Comparison of ENCODE assay signal across 28 cellular contexts in the genomic region with DNA sequence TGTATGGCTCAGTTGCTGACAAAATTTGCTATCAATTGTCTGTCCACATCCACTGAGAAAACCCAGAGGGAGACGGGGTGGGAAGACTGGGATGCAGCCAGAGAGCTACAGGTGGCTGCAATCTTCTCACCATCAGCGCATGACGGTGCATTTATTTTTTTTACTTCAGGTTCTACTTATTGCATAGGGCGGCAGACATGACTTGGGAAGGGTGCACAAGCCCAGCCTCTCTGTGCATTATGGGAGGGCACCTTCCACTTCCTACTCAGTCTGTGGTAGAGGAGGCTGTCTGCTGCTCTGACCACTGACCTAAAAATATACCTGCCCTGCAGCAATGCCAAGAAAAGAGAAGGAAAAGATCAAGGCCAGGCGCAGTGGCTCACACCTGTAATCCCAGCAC.
DNase-seq lines count a peak whose midpoint lies in the region; ATAC-seq and TF ChIP-seq lines count a peak whose summit lies in the region.
"Had no signal": no experiment of that assay in that cellular context is flagged by ENCODE, and none has a peak within 500 bp of the region (broad histone marks: within the 10 kb centered on the region; RNA-seq: fewer than 3 reads in every experiment).

No MANE protein-coding gene starts in this region.

- H3K36me3 ChIP-seq in heart right ventricle = no peaks in the 10 kb centered on the region
- H3K36me3 ChIP-seq in stomach = no peaks in the 10 kb centered on the region
- H3K36me3 ChIP-seq: esophagus squamous epithelium, left ventricle myocardium inferior, neutrophil, sigmoid colon had no signal

- TF ChIP-seq POLR2A in stomach (IDR thresholded peaks at IDR 0.05) = no peak

- TF ChIP-seq CTCF in heart right ventricle (IDR thresholded peaks at IDR 0.05) (no peak), stomach (IDR thresholded peaks at IDR 0.05) (no peak)

- H3K4me3 ChIP-seq in heart right ventricle = no peak overlapping the region
- no peak overlapping the region for H3K4me3 ChIP-seq in stomach
- H3K4me3 ChIP-seq: body of pancreas, esophagus squamous epithelium, GM23248, left ventricle myocardium inferior, sigmoid colon had no signal

- no peak for DNase-seq in left ventricle myocardium superior
- DNase-seq in heart right ventricle = no peak
- peak; percentile 8 for DNase-seq in MV-4-11 (lab: John Stamatoyannopoulos, UW)
- DNase-seq in stimulated activated naive CD4-positive, alpha-beta T cell treated with Interleukin-2 at 50 U/mL for 16 hours (lab: John Stamatoyannopoulos, UW) = no peak
- DNase-seq in LoVo (ENCODE audit: low spot score) = no peak
- no peak for DNase-seq in NCI-H526 treated with DMSO at 0.1 percent for 48 hours (lab: John Stamatoyannopoulos, UW)
- no peak for DNase-seq in stomach
- DNase-seq: activated CD4-positive, alpha-beta T cell treated with anti-CD3 and anti-CD28 coated beads for 36 hours; activated CD8-positive, alpha-beta memory T cell treated with anti-CD3 and anti-CD28 coated beads, Interleukin-2, amount 50 U/mL, for 48 hours; activated CD8-positive, alpha-beta T cell treated with anti-CD3 and anti-CD28 coated beads for 36 hours; activated naive CD4-positive, alpha-beta T cell treated with anti-CD3 and anti-CD28 coated beads, Interleukin-2, amount 10 ng/mL, durations not matched to agents 7 days and 5 days; body of pancreas; CD4-positive, alpha-beta memory T cell; EL; esophagus squamous epithelium; foreskin keratinocyte; GM23248; IMR-90; left ventricle myocardium inferior; NCI-H1930; NCI-H526; SHP77 treated with DMSO at 0.1 percent for 48 hours; sigmoid colon; stimulated activated CD4-positive, alpha-beta T cell treated with anti-CD3 and anti-CD28 coated beads, Interleukin-12 subunit alpha, Interleukin-12 subunit beta, amount 100 ng/mL, for 4 hours; stimulated activated CD4-positive, alpha-beta T cell treated with anti-CD3 and anti-CD28 coated beads, Interleukin-4, amount 100 ng/mL, for 1 hour had no signal

- no peaks in the 10 kb centered on the region for H3K27me3 ChIP-seq in heart right ventricle
- no peaks in the 10 kb centered on the region for H3K27me3 ChIP-seq in stomach
- H3K27me3 ChIP-seq: body of pancreas, esophagus squamous epithelium, foreskin keratinocyte, neutrophil, sigmoid colon had no signal

- ATAC-seq in left ventricle myocardium superior (peak; percentile 12), heart right ventricle (no peak), esophagus mucosa (peak; percentile 40)
- ATAC-seq: activated CD4-positive, alpha-beta T cell treated with anti-CD3 and anti-CD28 coated beads for 36 hours; activated CD8-positive, alpha-beta T cell treated with anti-CD3 and anti-CD28 coated beads for 36 hours; body of pancreas; foreskin keratinocyte; Panc1 had no signal

- peak overlapping the region in 1 of 10 donors; percentile 77 for H3K27ac ChIP-seq in heart right ventricle
- no peak overlapping the region for H3K27ac ChIP-seq in stomach
- H3K27ac ChIP-seq: body of pancreas, esophagus squamous epithelium, foreskin keratinocyte, GM23248, neutrophil had no signal

- WGBS in heart right ventricle, 2 donors = 70 to 78% methylated on average over 5 of the region's 5 CpGs
- WGBS in stomach, 5 donors = 69 to 74% (median 70%) methylated on average over 5 of the region's 5 CpGs

- H3K9me3 ChIP-seq in heart right ventricle (no peaks in the 10 kb centered on the region), stomach (no peaks in the 10 kb centered on the region)
- H3K9me3 ChIP-seq: body of pancreas, esophagus squamous epithelium, left ventricle myocardium inferior, neutrophil, sigmoid colon had no signal

- no peak for TF ChIP-seq EP300 in stomach (IDR thresholded peaks at IDR 0.05)

- intact Hi-C loops in left ventricle myocardium superior (cut with micrococcal nuclease) (no loop called here), heart right ventricle (cut with DNase I) (no loop called here), stomach (cut with DNase I; ENCODE audit: low total_unique reads) (no loop called here)

- H3K4me1 ChIP-seq in heart right ventricle (peaks cover 0 to 20% (median 0%) of the 10 kb centered on the region in 9 donors), stomach (peaks cover 0 to 14% (median 7%) of the 10 kb centered on the region in 4 donors)
- H3K4me1 ChIP-seq: foreskin keratinocyte, sigmoid colon had no signal

Comparison
In these comparisons a context has a peak if more than half of its experiments do, and no peak if none do; other contexts are left out.
1. ATAC-seq: peak in left ventricle myocardium superior (single experiment) and esophagus mucosa (single experiment); none in heart right ventricle (0 of 8).